In genomic region chr7:29189743-29190201, GRCh38 we compare ENCODE assay signal across 1 cellular context.
TF ChIP-seq lines count a peak whose summit lies in the region.

No MANE protein-coding gene starts in this region.

TF ChIP-seq in HepG2, 621 proteins besides CTCF, POLR2A, EP300 and RAD21 (continued from another document and continues in another):
- TF ChIP-seq MXD1 (CRISPR knock-in tag; IDR thresholded peaks at IDR 0.05) (no peak), ZBTB25 (CRISPR knock-in tag; IDR thresholded peaks at IDR 0.05) (no peak), ZBTB26 (CRISPR knock-in tag; IDR thresholded peaks at IDR 0.05; ENCODE audit: borderline replicate concordance) (no peak), ZNF441 (CRISPR knock-in tag; IDR thresholded peaks at IDR 0.05; ENCODE audit: borderline replicate concordance) (no peak), KLF15 (CRISPR knock-in tag; IDR thresholded peaks at IDR 0.05; ENCODE audit: borderline replicate concordance) (no peak), DRAP1 (CRISPR knock-in tag; IDR thresholded peaks at IDR 0.05) (no peak), ZNF513 (CRISPR knock-in tag; conservative IDR thresholded peaks at IDR 0.05) (no peak), TCF7 (IDR thresholded peaks at IDR 0.05; ENCODE audit: low read depth) (peak; percentile 46; the same call in 1 of the 2 replicates), ZNF660 (CRISPR knock-in tag; IDR thresholded peaks at IDR 0.05; ENCODE audit: borderline replicate concordance, low read depth) (no peak), ZNF276 (CRISPR knock-in tag; IDR thresholded peaks at IDR 0.05; ENCODE audit: low read depth) (no peak), CREB3 (CRISPR knock-in tag; IDR thresholded peaks at IDR 0.05) (no peak), MYNN (CRISPR knock-in tag; IDR thresholded peaks at IDR 0.05; ENCODE audit: low read depth) (no peak), TRIM24 (CRISPR knock-in tag; IDR thresholded peaks at IDR 0.05) (no peak), CBX1 (IDR thresholded peaks at IDR 0.05; ENCODE audit: low read depth) (no peak), NR2F2 (IDR thresholded peaks at IDR 0.05; ENCODE audit: borderline replicate concordance, low read depth) (no peak; the same call in 1 of the 2 replicates), HDAC6 (IDR thresholded peaks at IDR 0.05; ENCODE audit: low read depth, low read length) (no peak), CERS6 (CRISPR knock-in tag; IDR thresholded peaks at IDR 0.05) (no peak), TERF1 (CRISPR knock-in tag; IDR thresholded peaks at IDR 0.05) (no peak), CENPBD1 (CRISPR knock-in tag; IDR thresholded peaks at IDR 0.05; ENCODE audit: borderline replicate concordance, low read depth) (no peak), CEBPG (CRISPR knock-in tag; IDR thresholded peaks at IDR 0.05) (no peak), ZNF367 (CRISPR knock-in tag; IDR thresholded peaks at IDR 0.05; ENCODE audit: borderline replicate concordance) (no peak), ZNF619 (CRISPR knock-in tag; IDR thresholded peaks at IDR 0.05) (no peak), BATF2 (CRISPR knock-in tag; IDR thresholded peaks at IDR 0.05) (no peak), SRF (IDR thresholded peaks at IDR 0.05; ENCODE audit: low read depth, low read length) (no peak), ZSCAN20 (CRISPR knock-in tag; IDR thresholded peaks at IDR 0.05; ENCODE audit: borderline replicate concordance) (no peak), ZNF644 (CRISPR knock-in tag; IDR thresholded peaks at IDR 0.05; ENCODE audit: low read depth) (no peak), SIX4 (CRISPR knock-in tag; IDR thresholded peaks at IDR 0.05) (no peak), NR0B2 (CRISPR knock-in tag; IDR thresholded peaks at IDR 0.05) (no peak), ISX (CRISPR knock-in tag; conservative IDR thresholded peaks at IDR 0.05) (no peak), SP2 (CRISPR knock-in tag; IDR thresholded peaks at IDR 0.05) (no peak), ZBTB39 (CRISPR knock-in tag; IDR thresholded peaks at IDR 0.05) (no peak; the same call in 1 of the 2 replicates), HNF1A (IDR thresholded peaks at IDR 0.05; ENCODE audit: low read depth) (no peak), HNF1A (CRISPR knock-in tag; IDR thresholded peaks at IDR 0.05; ENCODE audit: borderline replicate concordance) (no peak), ZBTB46 (CRISPR knock-in tag; IDR thresholded peaks at IDR 0.05; ENCODE audit: borderline replicate concordance) (no peak), PCBP2 (optimal IDR thresholded peaks at IDR 0.05; ENCODE audit: low read depth, low read length, poor library complexity, severe bottlenecking) (no peak), ZNF33A (CRISPR knock-in tag; IDR thresholded peaks at IDR 0.05; ENCODE audit: borderline replicate concordance) (0 out of 2 replicates have a peak, but pooled peaks have one; percentile 44), NFATC3 (CRISPR knock-in tag; IDR thresholded peaks at IDR 0.05) (no peak), SP4 (CRISPR knock-in tag; IDR thresholded peaks at IDR 0.05) (no peak), NFYC (CRISPR knock-in tag; IDR thresholded peaks at IDR 0.05) (no peak), ZMYM4 (CRISPR knock-in tag; IDR thresholded peaks at IDR 0.05) (peak; percentile 72; the same call in 1 of the 2 replicates)
